ENCODE assay signal across 9 cellular contexts in genomic region chr21:16194851-16195251, GRCh38.
DNase-seq lines count a peak whose midpoint lies in the region; ATAC-seq and TF ChIP-seq lines count a peak whose summit lies in the region.
"Had no signal": no experiment of that assay in that cellular context is flagged by ENCODE, and none has a peak within 500 bp of the region (broad histone marks: within the 10 kb centered on the region; RNA-seq: fewer than 3 reads in every experiment).

No MANE protein-coding gene starts in this region.

- H3K4me1 Mint-ChIP-seq in mesothelial cell of epicardium, result peaks cover 44% of the 10 kb centered on the region

- H3K4me3 Mint-ChIP-seq in mesothelial cell of epicardium, result peak overlapping the region; percentile 80

- no peaks in the 10 kb centered on the region for H3K27me3 Mint-ChIP-seq in mesothelial cell of epicardium (ENCODE audit: low read depth)

- no peak for TF ChIP-seq CTCF in mesothelial cell of epicardium (IDR thresholded peaks at IDR 0.05; ENCODE audit: unreplicated experiment)

- peak overlapping the region; percentile 73 for H3K27ac ChIP-seq in cingulate gyrus (ENCODE audit: low read depth, low read length)
- H3K27ac ChIP-seq: PC-9 had no signal

- H3K9me3 Mint-ChIP-seq in mesothelial cell of epicardium, result peaks cover 26% of the 10 kb centered on the region

- peak overlapping the region; percentile 98 for H3K27ac Mint-ChIP-seq in mesothelial cell of epicardium

- ATAC-seq in HG02884 (IDR thresholded peaks at IDR 0.05; ENCODE audit: unreplicated experiment) (peak; percentile 9), HG03378 (IDR thresholded peaks at IDR 0.05; ENCODE audit: unreplicated experiment) (no peak)

- peaks cover 35% of the 10 kb centered on the region for H3K36me3 Mint-ChIP-seq in mesothelial cell of epicardium

- DNase-seq in A172 (ENCODE audit: low spot score) (peak; percentile 38), mesothelial cell of epicardium (ENCODE audit: low spot score in 2 of 2, unreplicated experiment in 2 of 2) (no peak), SK-N-DZ (ENCODE audit: low spot score) (no peak), NOMO-1 treated with dmso at 0.1 percent for 144 hours (lab: John Stamatoyannopoulos, UW; ENCODE audit: unreplicated experiment) (no peak), NCI-H2171 (lab: John Stamatoyannopoulos, UW) (no peak)
- DNase-seq: PC-9 had no signal
